ENCODE assay signal across 26 cellular contexts in genomic region chr15:23750179-23750578, GRCh38.
"Had no signal": no experiment of that assay in that cellular context is flagged by ENCODE, and none has a peak within 500 bp of the region (broad histone marks: within the 10 kb centered on the region; RNA-seq: fewer than 3 reads in every experiment).

No MANE protein-coding gene starts in this region.

- ATAC-seq: heart right ventricle; left cardiac atrium; left lung; lower lobe of right lung; naive thymus-derived CD8-positive, alpha-beta T cell; right cardiac atrium; stimulated activated memory B cell treated with anti-CD40 and anti-IgM and Interleukin-4, amounts not matched to agents 10 μg/mL and 1 μg/mL and 100 μg/mL, for 72 hours; stimulated activated naive CD8-positive, alpha-beta T cell treated with anti-CD3 and anti-CD28 coated beads, Interleukin-15, amount 100 ng/mL, for 72 hours had no signal

- H3K27me3 ChIP-seq: heart right ventricle, hepatocyte, left lung, neural progenitor cell, neutrophil, sigmoid colon, tibial nerve, uterus had no signal

- H3K4me1 ChIP-seq: heart right ventricle, left lung, lower lobe of right lung, neural progenitor cell, sigmoid colon, tibial nerve, uterus had no signal

- H3K27ac ChIP-seq: heart right ventricle, hepatocyte, left lung, lower lobe of right lung, neural progenitor cell, neutrophil, sigmoid colon, tibial nerve, uterus had no signal

- H3K36me3 ChIP-seq: heart right ventricle, left lung, lower lobe of right lung, neural progenitor cell, neutrophil, sigmoid colon, tibial nerve, uterus had no signal

- DNase-seq: heart right ventricle; islet precursor cell; left cardiac atrium; left lung; lower lobe of right lung; mammary epithelial cell; midbrain; naive thymus-derived CD8-positive, alpha-beta T cell; nephron progenitor cell; occipital lobe; right cardiac atrium; sigmoid colon; stimulated activated CD4-positive, alpha-beta T cell treated with anti-CD3 and anti-CD28 coated beads, Interleukin-1b, Interleukin-23, amount 100 ng/mL, for 48 hours; stimulated activated CD4-positive, alpha-beta T cell treated with anti-CD3 and anti-CD28 coated beads, Interleukin-2, amount 100 ng/mL, for 48 hours; stimulated activated CD4-positive, alpha-beta T cell treated with anti-CD3 and anti-CD28 coated beads, Interleukin-4, amount 100 ng/mL, for 4 hours; stimulated activated CD8-positive, alpha-beta memory T cell treated with anti-CD3 and anti-CD28 coated beads, Interleukin-4, amount 100 ng/mL, for 48 hours; stimulated activated naive CD4-positive, alpha-beta T cell treated with Interleukin-2 at 50 U/mL for 16 hours; stimulated activated naive CD8-positive, alpha-beta T cell treated with anti-CD3 and anti-CD28 coated beads, Interleukin-15, amount 100 ng/mL, for 72 hours; substantia nigra; uterus had no signal

- H3K4me3 ChIP-seq: heart right ventricle, hepatocyte, left lung, lower lobe of right lung, neural progenitor cell, sigmoid colon, smooth muscle cell, tibial nerve, uterus had no signal

- H3K9me3 ChIP-seq: lower lobe of right lung, neutrophil, uterus had no signal
